In the genomic region with DNA sequence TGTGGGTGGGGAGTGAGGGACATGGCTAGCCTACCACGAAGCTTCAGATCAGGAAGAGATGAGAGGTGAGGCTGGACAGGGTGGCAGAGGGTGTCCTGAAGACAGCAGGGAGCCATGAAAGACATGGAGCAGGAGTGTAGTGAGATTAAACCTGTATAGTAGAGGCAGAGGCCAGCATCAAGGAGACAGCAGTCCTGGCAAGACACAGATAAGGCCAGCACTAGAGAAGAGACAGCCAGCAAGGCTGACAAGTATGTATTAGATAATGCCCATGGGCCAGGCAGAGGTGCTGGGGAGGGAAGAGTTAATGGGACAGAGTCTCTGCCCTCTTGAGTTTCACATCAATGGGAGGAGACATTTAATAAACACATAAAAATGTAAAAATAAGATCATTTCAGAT, we compare ENCODE assay signal across 24 cellular contexts. TPM values are rescaled to one million over a fixed set of nuclear protein-coding genes. Genes with fewer than 3 reads are reported as not detected.
"Had no signal": no experiment of that assay in that cellular context is flagged by ENCODE, and none has a peak within 500 bp of the region (broad histone marks: within the 10 kb centered on the region; RNA-seq: fewer than 3 reads in every experiment).

No MANE protein-coding gene starts in this region.

- H3K36me3 ChIP-seq: ascending aorta, ovary, right lobe of liver, upper lobe of right lung had no signal

- H3K27ac ChIP-seq: ascending aorta, ovary, right lobe of liver, testis, upper lobe of right lung had no signal

- ATAC-seq: activated CD8-positive, alpha-beta T cell treated with anti-CD3 and anti-CD28 coated beads, Interleukin-2, amount 10 ng/mL, durations not matched to agents 7 days and 5 days; naive thymus-derived CD4-positive, alpha-beta T cell; right lobe of liver; stimulated activated naive CD8-positive, alpha-beta T cell treated with anti-CD3 and anti-CD28 coated beads, Interleukin-15, amount 100 ng/mL, for 72 hours; upper lobe of right lung had no signal

- DNase-seq: activated CD4-positive, alpha-beta T cell treated with anti-CD3 and anti-CD28 coated beads, Interleukin-2, amount 10 ng/mL, durations not matched to agents 24 days and 14 days; activated CD4-positive, CD25-positive, alpha-beta regulatory T cell; activated CD8-positive, alpha-beta T cell treated with anti-CD3 and anti-CD28 coated beads, Interleukin-2, amount 10 ng/mL, durations not matched to agents 7 days and 5 days; activated naive CD4-positive, alpha-beta T cell treated with anti-CD3 and anti-CD28 coated beads for 36 hours; activated T-cell treated with anti-CD3 and anti-CD28 coated beads, Interleukin-2, amount 50 U/mL, for 24 hours; dermis blood vessel endothelial cell; effector memory CD4-positive, alpha-beta T cell; foreskin fibroblast; mesenchymal stem cell; naive thymus-derived CD4-positive, alpha-beta T cell; ovary; right lobe of liver; small intestine; stimulated activated CD4-positive, alpha-beta T cell treated with anti-CD3 and anti-CD28 coated beads, Interleukin-4, amount 100 ng/mL, for 1 hour; stimulated activated naive CD8-positive, alpha-beta T cell treated with anti-CD3 and anti-CD28 coated beads, Interleukin-15, amount 100 ng/mL, for 72 hours; SW 1271; testis; upper lobe of right lung had no signal

- H3K9me3 ChIP-seq: ascending aorta, mucosa of descending colon, ovary, right lobe of liver, testis, upper lobe of right lung had no signal

- H3K4me3 ChIP-seq: ascending aorta, hepatocyte, mucosa of descending colon, ovary, right lobe of liver, testis, upper lobe of right lung had no signal

- H3K27me3 ChIP-seq: ascending aorta, hepatocyte, ovary, right lobe of liver, testis, upper lobe of right lung had no signal

RNA-seq across cellular contexts. Expression of a gene that starts 3.7 kb away (rescaled TPM):
- total RNA-seq: activated CD4-positive, alpha-beta T cell treated with anti-CD3 and anti-CD28 coated beads, Interleukin-2, amount 10 ng/mL, durations not matched to agents 24 days and 14 days; activated CD8-positive, alpha-beta T cell treated with anti-CD3 and anti-CD28 coated beads, Interleukin-2, amount 10 ng/mL, durations not matched to agents 7 days and 5 days; activated naive CD4-positive, alpha-beta T cell treated with anti-CD3 and anti-CD28 coated beads for 36 hours; ascending aorta; chondrocyte; dermis blood vessel endothelial cell; hepatocyte; ovary; pulmonary artery endothelial cell; T-helper 2 cell treated with Interferon-gamma antibody and Interleukin-4, amounts not matched to agents 100 ng/mL and 5 ng/mL, for 36 hours had no signal

RNA-seq across cellular contexts. Expression of a gene that starts 55.7 kb away (rescaled TPM):
- total RNA-seq: chondrocyte had no signal
